ENCODE assay signal across 8 cellular contexts in the genomic region with DNA sequence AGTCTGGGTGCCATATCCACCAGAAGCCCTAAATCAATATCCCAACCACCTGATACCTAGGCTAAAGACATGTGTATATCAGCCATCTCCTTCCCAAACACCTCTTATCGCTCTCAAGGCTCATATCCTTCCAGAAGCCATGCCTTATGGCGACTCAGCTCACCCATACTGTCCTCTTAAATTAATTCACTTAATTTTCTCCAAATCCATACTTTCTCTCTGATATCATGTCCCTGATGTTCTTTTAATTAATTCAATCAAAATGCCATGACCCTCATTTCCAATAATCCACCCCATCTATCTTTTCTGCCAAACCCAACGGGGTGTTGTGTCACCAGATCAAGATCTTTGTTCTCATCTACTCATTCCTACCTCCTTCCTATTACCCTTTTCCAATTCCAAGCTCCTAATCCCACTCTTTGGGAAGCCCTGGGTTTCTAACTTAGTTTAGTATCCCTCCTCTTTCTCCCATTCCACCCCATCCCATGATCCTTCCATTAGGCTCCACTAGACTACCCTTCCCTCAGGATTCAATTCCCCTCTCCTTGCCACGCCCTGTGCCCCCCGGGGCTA. TPM values are rescaled to one million over a fixed set of nuclear protein-coding genes. Genes with fewer than 3 reads are reported as not detected.
DNase-seq lines count a peak whose midpoint lies in the region; ATAC-seq and TF ChIP-seq lines count a peak whose summit lies in the region.

No MANE protein-coding gene starts in this region.

- H3K4me3 ChIP-seq in BE2C (ENCODE audit: low read depth, low read length): peak overlapping the region; percentile 96
- peak overlapping the region; percentile 82 for H3K4me3 ChIP-seq in MG63
- peak overlapping the region; percentile 62 to 94 (median 77) for H3K4me3 ChIP-seq in dorsolateral prefrontal cortex

- peak overlapping the region; percentile 68 to 100 (median 97) for H3K27ac ChIP-seq in dorsolateral prefrontal cortex

- DNase-seq in BE2C (no peak), MG63 (no peak), dorsolateral prefrontal cortex (no peak), A172 (ENCODE audit: low spot score) (no peak)

- peaks cover 3% of the 10 kb centered on the region for H3K36me3 Mint-ChIP-seq in nephron (ENCODE audit: low read depth)

- no peak for TF ChIP-seq CTCF in BE2C (IDR thresholded peaks at IDR 0.05; ENCODE audit: low read depth, low read length)
- no peak for TF ChIP-seq CTCF in dorsolateral prefrontal cortex (IDR thresholded peaks at IDR 0.05 in 54 of 56, conservative IDR thresholded peaks at IDR 0.05 in 2 of 56; ENCODE audit: low read depth in 1 of 56, partially characterized antibody in 56 of 56)
- no peak for TF ChIP-seq CTCF in nephron (IDR thresholded peaks at IDR 0.05; ENCODE audit: unreplicated experiment in 3 of 3)

- no peaks in the 10 kb centered on the region for H3K4me1 ChIP-seq in BE2C

- H3K36me3 ChIP-seq in BE2C (no peaks in the 10 kb centered on the region), MG63 (no peaks in the 10 kb centered on the region; the same call in none of the 2 replicates)

- no peaks in the 10 kb centered on the region for H3K27me3 ChIP-seq in BE2C
- H3K27me3 ChIP-seq in MG63: no peaks in the 10 kb centered on the region
- no peaks in the 10 kb centered on the region for H3K27me3 ChIP-seq in dorsolateral prefrontal cortex

- H3K4me3 Mint-ChIP-seq in nephron: peak overlapping the region; percentile 94 to 98 (median 98)

- peaks cover 37% of the 10 kb centered on the region for H3K4me1 Mint-ChIP-seq in nephron

- peak overlapping the region; percentile 89 to 99 (median 92) for H3K27ac Mint-ChIP-seq in nephron

- no peaks in the 10 kb centered on the region for H3K27me3 Mint-ChIP-seq in nephron (ENCODE audit: low read depth)

- H3K9me3 ChIP-seq in BE2C (no peaks in the 10 kb centered on the region), MG63 (no peaks in the 10 kb centered on the region)

- H3K9me3 Mint-ChIP-seq in nephron: no peaks in the 10 kb centered on the region

- ATAC-seq in HG03565 (IDR thresholded peaks at IDR 0.05; ENCODE audit: unreplicated experiment) (no peak), GM21360 (IDR thresholded peaks at IDR 0.05; ENCODE audit: unreplicated experiment) (no peak), GM19351 (IDR thresholded peaks at IDR 0.05; ENCODE audit: unreplicated experiment) (no peak)

- intact Hi-C loops in dorsolateral prefrontal cortex (cut with DNase I): no loop called here

RNA-seq across cellular contexts. Expression of a gene that starts 0.7 kb away (rescaled TPM):
- 20.9 TPM for polyA plus RNA-seq in BE2C (2012; ENCODE audit: insufficient read depth, insufficient read length, low read depth)
- 5.7 and 12.4 TPM in 2 replicates for total RNA-seq in MG63 (2014; rRNA removed; shearing (Covaris generic); ENCODE audit: low replicate concordance)
- 10 to 100 TPM; 24.9 to 81.0 (median 39.7) TPM for total RNA-seq in dorsolateral prefrontal cortex
- total RNA-seq in A172 (2014; rRNA removed; shearing (Covaris generic)): 3.9 and 9.2 TPM in 2 replicates

RNA-seq across cellular contexts. Expression of a gene that starts 50.4 kb away (rescaled TPM):
- polyA plus RNA-seq in BE2C (2012; ENCODE audit: insufficient read depth, insufficient read length, low read depth): 529 TPM
- total RNA-seq in MG63 (2014; rRNA removed; shearing (Covaris generic); ENCODE audit: low replicate concordance): 213 and 230 TPM in 2 replicates
- 100 to 1,000 TPM; 147 to 261 (median 203) TPM for total RNA-seq in dorsolateral prefrontal cortex
- total RNA-seq in A172 (2014; rRNA removed; shearing (Covaris generic)): 393 and 458 TPM in 2 replicates
